In the genomic region with DNA sequence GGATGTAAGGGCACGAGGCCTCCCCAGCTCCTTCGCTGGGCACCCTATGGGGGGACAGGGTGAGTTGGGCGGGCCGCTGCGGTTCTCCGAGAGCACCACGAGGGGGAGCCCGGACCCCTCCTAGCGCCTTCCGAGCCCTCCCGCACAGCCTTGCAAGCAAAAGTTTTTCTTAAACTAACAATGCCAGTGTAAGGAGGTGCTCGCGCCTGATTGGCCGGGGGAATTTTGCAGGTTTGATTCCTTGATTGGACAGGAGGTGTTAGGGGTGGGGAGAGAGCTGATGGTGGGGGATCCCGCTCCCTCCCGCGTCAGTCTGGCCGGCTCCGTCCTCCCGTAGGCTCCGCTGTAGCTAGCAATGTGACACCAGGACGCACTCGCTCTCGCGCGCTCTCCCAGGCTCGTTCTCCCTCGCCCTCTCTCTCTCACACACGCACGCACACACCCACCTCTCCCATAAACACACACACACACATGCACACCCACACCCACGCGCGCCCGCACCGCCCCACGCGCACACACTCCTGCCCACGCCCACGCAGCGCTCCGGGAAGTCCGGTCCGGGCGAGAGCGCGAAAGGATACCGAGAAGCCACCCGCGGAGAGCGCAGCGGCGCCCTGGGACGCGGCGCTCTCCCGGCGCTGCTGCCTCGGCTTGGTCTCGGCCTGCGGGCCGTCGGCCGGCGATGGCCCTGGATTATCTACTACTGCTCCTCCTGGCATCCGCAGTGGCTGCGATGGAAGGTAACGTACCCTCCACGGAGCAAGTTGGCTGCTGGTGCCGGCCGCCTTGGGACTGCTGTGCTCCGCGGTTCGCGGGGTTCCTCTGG, we compare ENCODE assay signal across 8 cellular contexts. TPM values are rescaled to one million over a fixed set of nuclear protein-coding genes. Genes with fewer than 3 reads are reported as not detected.
DNase-seq lines count a peak whose midpoint lies in the region; ATAC-seq, FAIRE-seq and TF ChIP-seq lines count a peak whose summit lies in the region.

A gene (plus strand): TSS at position 311 of the 826 bp plus-strand sequence.

- H3K27me3 Mint-ChIP-seq in activated naive CD8-positive, alpha-beta T cell, result peaks cover 19% of the 10 kb centered on the region
- peaks cover 45% of the 10 kb centered on the region for H3K27me3 Mint-ChIP-seq in osteocyte (ENCODE audit: unreplicated experiment)

- H3K4me3 Mint-ChIP-seq in activated naive CD8-positive, alpha-beta T cell, result peak within 1 kb of the TSS; percentile 83
- peak within 1 kb of the TSS; percentile 83 for H3K4me3 Mint-ChIP-seq in osteocyte (ENCODE audit: unreplicated experiment)

- peak; percentile 67 for DNase-seq in HCEC 1CT
- DNase-seq in LoVo (ENCODE audit: low spot score), result peak; percentile 64
- peak; percentile 55 to 63 for DNase-seq in SHP77 (lab: John Stamatoyannopoulos, UW)
- peak; percentile 84 for DNase-seq in Right ventricle myocardium inferior (ENCODE audit: missing footprints)
- DNase-seq in osteocyte (ENCODE audit: extremely low spot score, unreplicated experiment), result peak; percentile 94
- peak; percentile 92 for DNase-seq in urothelium cell line (ENCODE audit: low spot score)

- TF ChIP-seq CTCF in osteocyte (IDR thresholded peaks at IDR 0.05), result peak; percentile 96

- FAIRE-seq in urothelium cell line (lab: Jason Lieb, UNC), result peak; percentile 90

- ATAC-seq in Right ventricle myocardium inferior, result peak; percentile 90

- peaks cover 11% of the 10 kb centered on the region for H3K4me1 Mint-ChIP-seq in activated naive CD8-positive, alpha-beta T cell (ENCODE audit: low read depth)
- H3K4me1 Mint-ChIP-seq in osteocyte (ENCODE audit: unreplicated experiment), result peaks cover 18% of the 10 kb centered on the region

- peak; percentile 48 for TF ChIP-seq POLR2A in GM10847 (IDR thresholded peaks at IDR 0.05; ENCODE audit: extremely low read depth, insufficient read length)

- H3K36me3 Mint-ChIP-seq in activated naive CD8-positive, alpha-beta T cell, result no peaks in the 10 kb centered on the region
- no peaks in the 10 kb centered on the region for H3K36me3 Mint-ChIP-seq in osteocyte (ENCODE audit: unreplicated experiment)

- no peaks in the 10 kb centered on the region for H3K9me3 Mint-ChIP-seq in activated naive CD8-positive, alpha-beta T cell (ENCODE audit: low read depth)
- H3K9me3 Mint-ChIP-seq in osteocyte (ENCODE audit: unreplicated experiment), result no peaks in the 10 kb centered on the region

- H3K27ac Mint-ChIP-seq in activated naive CD8-positive, alpha-beta T cell, result peak within 1 kb of the TSS; percentile 34
- H3K27ac Mint-ChIP-seq in osteocyte (ENCODE audit: unreplicated experiment), result no peak within 1 kb of the TSS

- intact Hi-C loops in Right ventricle myocardium inferior (cut with DNase I), result loop anchor here (1.0 to 10.0 kb wide), 6 partner anchors 144 to 1100 kb away; a partner anchor contains a TSS

RNA-seq across cellular contexts. Expression of the gene that starts here (rescaled TPM):
- total RNA-seq in Right ventricle myocardium inferior (1.4 TPM), osteocyte (0.75 and 1.1 TPM in 2 replicates)

Comparison
In these comparisons a context has a peak if more than half of its experiments do, and no peak if none do; other contexts are left out.
1. Peak in every context shown above with its lines: DNase-seq and ATAC-seq.